8 cellular contexts compared by ENCODE assay signal in the genomic region with DNA sequence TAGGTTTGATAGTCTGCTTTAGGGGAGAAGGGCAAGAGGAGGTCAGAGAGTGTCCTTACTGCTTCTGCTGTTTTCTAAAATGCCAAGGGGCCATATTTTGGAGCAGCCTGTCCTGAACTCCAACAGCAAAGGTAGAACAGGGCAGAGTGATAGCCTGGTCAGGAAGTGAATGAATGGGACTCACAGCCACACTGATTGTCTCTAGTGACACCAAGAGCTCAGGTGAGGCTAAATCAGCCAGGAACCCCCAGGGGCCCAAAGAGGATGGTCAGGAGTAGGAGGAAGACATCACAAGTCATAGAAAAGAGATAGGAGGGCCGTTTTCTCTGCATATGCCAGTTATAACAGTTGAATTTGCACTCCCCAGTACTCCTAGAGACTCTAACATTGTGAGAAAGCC.
DNase-seq lines count a peak whose midpoint lies in the region; ATAC-seq, FAIRE-seq and TF ChIP-seq lines count a peak whose summit lies in the region.

No MANE protein-coding gene starts in this region.

- in situ Hi-C loops in HepG2 (cut with HindIII; ENCODE audit: extremely low pct_ligation_motif_present, low pct_unique_long_range_greater_than_20kb): no loop called here

- H3K9me2 ChIP-seq in HCT116 (ENCODE audit: insufficient read depth): no peaks in the 10 kb centered on the region

- RAD21 ChIA-PET in HCT116 (lab: Charles Lee; ENCODE audit: low non-redundant PET in 1 of 2, low total read pairs in 2 of 2, uncharacterized antibody in 2 of 2, unreplicated experiment in 2 of 2): no interaction called here

- no peak for FAIRE-seq in HepG2 (lab: Jason Lieb, UNC)

- WGBS in HepG2 (ENCODE audit: low lambda C conversion rate): 0% methylated on average over 1 of the region's 1 CpG
- 79 to 96% methylated on average over 1 of the region's 1 CpG for WGBS in tibial nerve, 2 donors
- 83 to 100% methylated on average over 1 of the region's 1 CpG for WGBS in upper lobe of left lung, 2 donors

- peak; percentile 15 for ATAC-seq in GM18867 (IDR thresholded peaks at IDR 0.05; ENCODE audit: unreplicated experiment)
- ATAC-seq in HCT116: no peak
- peak; percentile 35; the same call in 1 of the 3 replicates for ATAC-seq in HepG2
- ATAC-seq in upper lobe of left lung (ENCODE audit: low FRiP score in 2 of 2): no peak

- H3K27me3 ChIP-seq in HCT116 (ENCODE audit: insufficient read depth, low read length) (no peaks in the 10 kb centered on the region), KMS-11 (ENCODE audit: insufficient read depth, low read depth) (no peaks in the 10 kb centered on the region), HepG2 (ENCODE audit: control insufficient read depth in 1 of 2, insufficient read depth in 2 of 2, low read length in 2 of 2) (no peaks in the 10 kb centered on the region), tibial nerve (no peaks in the 10 kb centered on the region), upper lobe of left lung (no peaks in the 10 kb centered on the region)

- no peak overlapping the region for H3K9ac ChIP-seq in HCT116 (ENCODE audit: low read length)
- H3K9ac ChIP-seq in KMS-11: no peak overlapping the region
- no peak overlapping the region for H3K9ac ChIP-seq in HepG2 (ENCODE audit: insufficient read depth, low read depth, low read length)

- no peaks in the 10 kb centered on the region for H3K79me2 ChIP-seq in HCT116 (ENCODE audit: insufficient read depth, low read length)
- no peaks in the 10 kb centered on the region for H3K79me2 ChIP-seq in KMS-11 (ENCODE audit: insufficient read depth, low read depth)
- H3K79me2 ChIP-seq in HepG2 (ENCODE audit: insufficient read depth, low read length): no peaks in the 10 kb centered on the region

- TF ChIP-seq POLR2A in HCT116 (IDR thresholded peaks at IDR 0.05; ENCODE audit: borderline replicate concordance, extremely low read depth, insufficient read depth, insufficient read length) (no peak), HepG2 (IDR thresholded peaks at IDR 0.05; ENCODE audit: insufficient read depth in 1 of 2, low read depth in 2 of 2, low read length in 2 of 2) (no peak), tibial nerve (IDR thresholded peaks at IDR 0.05) (no peak), upper lobe of left lung (IDR thresholded peaks at IDR 0.05) (no peak)

- CTCF ChIA-PET in HCT116 (lab: Charles Lee): interaction anchor here (1.1 kb wide), 1 partner anchor 295 kb away, joined by 3 read pairs; no protein-coding TSS in a partner anchor
- CTCF ChIA-PET in HepG2 (lab: Yijun Ruan, JAX; ENCODE audit: low intra/inter-chr PET ratio, low total read pairs): no interaction called here

- TF ChIP-seq RAD21 in HCT116 (IDR thresholded peaks at IDR 0.05; ENCODE audit: low read depth) (peak; percentile 30; the same call in 1 of the 2 replicates), HepG2 (CRISPR knock-in tag; IDR thresholded peaks at IDR 0.05) (no peak)

- H3K4me2 ChIP-seq in HCT116 (ENCODE audit: low read length) (no peak overlapping the region), KMS-11 (no peak overlapping the region), HepG2 (ENCODE audit: low read depth, low read length) (no peak overlapping the region)

- TF ChIP-seq EP300 in HepG2 (IDR thresholded peaks at IDR 0.05; ENCODE audit: low read depth in 2 of 2, low read length in 2 of 2) (no peak), HepG2 (CRISPR knock-in tag; IDR thresholded peaks at IDR 0.05; ENCODE audit: borderline replicate concordance) (no peak), tibial nerve (IDR thresholded peaks at IDR 0.05) (no peak), upper lobe of left lung (IDR thresholded peaks at IDR 0.05) (no peak)

- no peaks in the 10 kb centered on the region for H4K20me1 ChIP-seq in HCT116 (ENCODE audit: insufficient read depth)
- H4K20me1 ChIP-seq in KMS-11 (ENCODE audit: insufficient read depth): no peaks in the 10 kb centered on the region
- no peaks in the 10 kb centered on the region for H4K20me1 ChIP-seq in HepG2 (ENCODE audit: insufficient read depth, low read length)

- H3K4me1 ChIP-seq in HCT116 (ENCODE audit: control insufficient read depth in 1 of 2, insufficient read depth in 2 of 2, low read length in 2 of 2): peaks cover 5 to 14% of the 10 kb centered on the region in 2 experiments; a peak in 3 of 4 replicates
- H3K4me1 ChIP-seq in KMS-11 (ENCODE audit: low read depth, poor library complexity, severe bottlenecking): peaks cover 19% of the 10 kb centered on the region
- H3K4me1 ChIP-seq in HepG2 (ENCODE audit: insufficient read depth, low read length): no peaks in the 10 kb centered on the region
- H3K4me1 ChIP-seq in tibial nerve: no peaks in the 10 kb centered on the region
- H3K4me1 ChIP-seq in upper lobe of left lung: peaks cover 0 to 7% (median 2%) of the 10 kb centered on the region in 4 donors

- H2AFZ ChIP-seq in HCT116 (ENCODE audit: low read depth, low read length, poor library complexity, severe bottlenecking) (peak overlapping the region; percentile 3), KMS-11 (ENCODE audit: low read depth) (peak overlapping the region; percentile 26; the same call in 1 of the 2 replicates), HepG2 (ENCODE audit: low read length) (no peak overlapping the region)

- H3K36me3 ChIP-seq in HCT116 (ENCODE audit: control insufficient read depth in 1 of 2, insufficient read depth in 2 of 2, low read length in 2 of 2) (no peaks in the 10 kb centered on the region), KMS-11 (ENCODE audit: insufficient read depth) (no peaks in the 10 kb centered on the region), HepG2 (replicated peaks in 1 of 2; ENCODE audit: control insufficient read depth in 1 of 2, insufficient read depth in 2 of 2, low read length in 2 of 2) (no peaks in the 10 kb centered on the region), tibial nerve (no peaks in the 10 kb centered on the region), upper lobe of left lung (no peaks in the 10 kb centered on the region)

- POLR2A ChIA-PET in HCT116 (lab: Charles Lee) (no interaction called here), HepG2 (lab: Yijun Ruan, JAX) (no interaction called here)

- H3K27ac ChIP-seq in HCT116 (ENCODE audit: low read depth, low read length) (no peak overlapping the region), KMS-11 (no peak overlapping the region), HepG2 (ENCODE audit: extremely low read length, insufficient read depth, low read length) (no peak overlapping the region), tibial nerve (no peak overlapping the region), upper lobe of left lung (no peak overlapping the region)

- no peak overlapping the region for H3K4me3 ChIP-seq in HCT116 (replicated peaks in 1 of 2; ENCODE audit: low read depth in 1 of 2, low read length in 2 of 2)
- H3K4me3 ChIP-seq in KMS-11 (IDR thresholded peaks at IDR 0.05; ENCODE audit: insufficient read depth, low read depth, low read length): no peak overlapping the region
- no peak overlapping the region for H3K4me3 ChIP-seq in HepG2 (replicated peaks in 1 of 3; ENCODE audit: insufficient read depth in 1 of 3, low read depth in 2 of 3, low read length in 3 of 3)
- H3K4me3 ChIP-seq in tibial nerve: no peak overlapping the region
- H3K4me3 ChIP-seq in upper lobe of left lung: no peak overlapping the region

- DNase-seq in HCT116 (ENCODE audit: low read depth, low spot score) (no peak), HepG2 (ENCODE audit: low spot score) (no peak), tibial nerve (ENCODE audit: low spot score in 2 of 2) (no peak), LoVo (ENCODE audit: low spot score) (no peak), Ammon's horn (ENCODE audit: low spot score) (no peak), upper lobe of left lung (no peak)

- no peaks in the 10 kb centered on the region for H3K9me3 ChIP-seq in HCT116 (ENCODE audit: control insufficient read depth in 1 of 2, insufficient read depth in 1 of 2, low read depth in 1 of 2, low read length in 2 of 2)
- no peaks in the 10 kb centered on the region for H3K9me3 ChIP-seq in HepG2 (ENCODE audit: low read length)
- no peaks in the 10 kb centered on the region for H3K9me3 ChIP-seq in tibial nerve
- H3K9me3 ChIP-seq in upper lobe of left lung: no peaks in the 10 kb centered on the region

- BruUV-seq in HCT116 (replicated peaks; lab: Mats Ljungman, UMichigan) (no TSS peak), HepG2 (replicated peaks; lab: Mats Ljungman, UMichigan) (no TSS peak)

- no peak for TF ChIP-seq CTCF in HCT116 (IDR thresholded peaks at IDR 0.05 in 2 of 3, conservative IDR thresholded peaks at IDR 0.05 in 1 of 3; ENCODE audit: borderline replicate concordance in 1 of 3, insufficient read depth in 1 of 3, low read depth in 2 of 3, low read length in 2 of 3)
- no peak for TF ChIP-seq CTCF in KMS-11 (conservative IDR thresholded peaks at IDR 0.05; ENCODE audit: low read depth, low read length)
- TF ChIP-seq CTCF in HepG2 (CRISPR knock-in tag; IDR thresholded peaks at IDR 0.05): 0 out of 2 replicates have a peak, but pooled peaks have one; percentile 19
- no peak for TF ChIP-seq CTCF in tibial nerve (IDR thresholded peaks at IDR 0.05)
- TF ChIP-seq CTCF in upper lobe of left lung (IDR thresholded peaks at IDR 0.05): no peak

- intact Hi-C loops in HCT116 (cut with micrococcal nuclease): no loop called here
- intact Hi-C loops in HepG2 (cut with micrococcal nuclease; ENCODE audit: unreplicated experiment): no loop called here

TF ChIP-seq in HCT116, 20 proteins besides CTCF, POLR2A, EP300 and RAD21:
- no peak for TF ChIP-seq TCF7L2 (IDR thresholded peaks at IDR 0.05; ENCODE audit: borderline replicate concordance, extremely low read depth, insufficient read depth, insufficient read length)
- TF ChIP-seq ZFX (IDR thresholded peaks at IDR 0.05): no peak
- no peak for TF ChIP-seq POLR2AphosphoS5 (IDR thresholded peaks at IDR 0.05; ENCODE audit: low read depth, low read length)
- TF ChIP-seq EZH2 (IDR thresholded peaks at IDR 0.05): no peak

TF ChIP-seq in HepG2, 621 proteins besides CTCF, POLR2A, EP300 and RAD21 (continues in another document):
- TF ChIP-seq CHD2 (IDR thresholded peaks at IDR 0.05; ENCODE audit: low read depth, low read length) (no peak), STAG1 (CRISPR knock-in tag; IDR thresholded peaks at IDR 0.05) (0 out of 2 replicates have a peak, but pooled peaks have one; percentile 18), ZNF496 (CRISPR knock-in tag; IDR thresholded peaks at IDR 0.05; ENCODE audit: insufficient replicate concordance) (no peak)
- TF ChIP-seq, protein P1, sequence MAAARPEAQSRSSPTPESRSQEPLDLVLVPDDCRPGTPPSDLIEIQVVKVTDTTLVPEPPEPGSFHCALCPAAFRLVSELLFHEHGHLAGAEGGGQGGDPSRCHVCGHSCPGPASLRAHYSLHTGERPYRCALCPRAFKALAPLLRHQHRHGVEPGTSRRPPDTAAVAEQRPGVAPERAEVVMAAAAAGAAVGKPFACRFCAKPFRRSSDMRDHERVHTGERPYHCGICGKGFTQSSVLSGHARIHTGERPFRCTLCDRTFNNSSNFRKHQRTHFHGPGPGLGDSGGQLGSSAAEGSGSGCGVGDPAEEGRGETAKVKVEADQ (CRISPR knock-in tag; IDR thresholded peaks at IDR 0.05; ENCODE audit: borderline replicate concordance): no peak

Comparison
In these comparisons a context has a peak if more than half of its experiments do, and no peak if none do; other contexts are left out.
1. ATAC-seq: peak in GM18867 (single experiment) and HepG2 (single experiment); none in HCT116 (single experiment) and upper lobe of left lung (0 of 2).